In genomic region chr5:164972973-164973372, GRCh38 we compare ENCODE assay signal across 27 cellular contexts.
"Had no signal": no experiment of that assay in that cellular context is flagged by ENCODE, and none has a peak within 500 bp of the region (broad histone marks: within the 10 kb centered on the region; RNA-seq: fewer than 3 reads in every experiment).

No MANE protein-coding gene starts in this region.

- ATAC-seq: activated naive CD4-positive, alpha-beta T cell treated with anti-CD3 and anti-CD28 coated beads, Interleukin-2, amount 50 U/mL, for 72 hours; activated T-cell treated with anti-CD3 and anti-CD28 coated beads, Interleukin-2, amount 50 U/mL, for 72 hours; effector memory CD8-positive, alpha-beta T cell; foreskin keratinocyte; gastrocnemius medialis; heart left ventricle; WTC11 had no signal

- H3K36me3 ChIP-seq: ascending aorta, esophagus muscularis mucosa, gastrocnemius medialis, heart left ventricle had no signal

- H3K27ac ChIP-seq: ascending aorta, esophagus muscularis mucosa, foreskin keratinocyte, gastrocnemius medialis, heart left ventricle had no signal

- H3K4me3 ChIP-seq: ascending aorta, esophagus muscularis mucosa, gastrocnemius medialis, heart left ventricle had no signal

- H3K4me1 ChIP-seq: ascending aorta, foreskin keratinocyte, gastrocnemius medialis, heart left ventricle had no signal

- H3K9me3 ChIP-seq: gastrocnemius medialis had no signal

- H3K27me3 ChIP-seq: ascending aorta, esophagus muscularis mucosa, foreskin keratinocyte, gastrocnemius medialis, heart left ventricle had no signal

- DNase-seq: activated CD4-positive, alpha-beta memory T cell treated with anti-CD3 and anti-CD28 coated beads, Interleukin-2, amount 10 ng/mL, durations not matched to agents 7 days and 5 days; activated CD4-positive, alpha-beta T cell treated with anti-CD3 and anti-CD28 coated beads for 1 hour; activated CD4-positive, alpha-beta T cell treated with anti-CD3 and anti-CD28 coated beads for 4 hours; activated CD4-positive, alpha-beta T cell treated with anti-CD3 and anti-CD28 coated beads, Interleukin-2, amount 10 ng/mL, durations not matched to agents 7 days and 5 days; activated CD4-positive, alpha-beta T cell treated with anti-CD3 and anti-CD28 coated beads, Interleukin-2, amount 50 U/mL, for 4 hours; activated CD8-positive, alpha-beta memory T cell treated with anti-CD3 and anti-CD28 coated beads, Interleukin-2, amount 50 U/mL, for 48 hours; activated gamma-delta T cell; activated naive CD4-positive, alpha-beta T cell; activated naive CD4-positive, alpha-beta T cell treated with anti-CD3 and anti-CD28 coated beads, Interleukin-2, amount 10 ng/mL, durations not matched to agents 7 days and 5 days; activated naive CD8-positive, alpha-beta T cell treated with anti-CD3 and anti-CD28 coated beads, Interleukin-2, amount 10 ng/mL, durations not matched to agents 7 days and 5 days; activated T-cell treated with anti-CD3 and anti-CD28 coated beads for 4 hours; activated T-cell treated with anti-CD3 and anti-CD28 coated beads, Interleukin-2, amount 50 U/mL, for 24 hours; activated T-cell treated with anti-CD3 and anti-CD28 coated beads, Interleukin-2, amount 50 U/mL, for 72 hours; cortex of kidney; dermis blood vessel endothelial cell; effector CD4-positive, alpha-beta T cell; effector memory CD8-positive, alpha-beta T cell; erythroblast; foreskin keratinocyte; gastrocnemius medialis; glutamatergic neuron; heart left ventricle; T-helper 9 cell had no signal
